ENCODE assay signal across 8 cellular contexts in the genomic region with DNA sequence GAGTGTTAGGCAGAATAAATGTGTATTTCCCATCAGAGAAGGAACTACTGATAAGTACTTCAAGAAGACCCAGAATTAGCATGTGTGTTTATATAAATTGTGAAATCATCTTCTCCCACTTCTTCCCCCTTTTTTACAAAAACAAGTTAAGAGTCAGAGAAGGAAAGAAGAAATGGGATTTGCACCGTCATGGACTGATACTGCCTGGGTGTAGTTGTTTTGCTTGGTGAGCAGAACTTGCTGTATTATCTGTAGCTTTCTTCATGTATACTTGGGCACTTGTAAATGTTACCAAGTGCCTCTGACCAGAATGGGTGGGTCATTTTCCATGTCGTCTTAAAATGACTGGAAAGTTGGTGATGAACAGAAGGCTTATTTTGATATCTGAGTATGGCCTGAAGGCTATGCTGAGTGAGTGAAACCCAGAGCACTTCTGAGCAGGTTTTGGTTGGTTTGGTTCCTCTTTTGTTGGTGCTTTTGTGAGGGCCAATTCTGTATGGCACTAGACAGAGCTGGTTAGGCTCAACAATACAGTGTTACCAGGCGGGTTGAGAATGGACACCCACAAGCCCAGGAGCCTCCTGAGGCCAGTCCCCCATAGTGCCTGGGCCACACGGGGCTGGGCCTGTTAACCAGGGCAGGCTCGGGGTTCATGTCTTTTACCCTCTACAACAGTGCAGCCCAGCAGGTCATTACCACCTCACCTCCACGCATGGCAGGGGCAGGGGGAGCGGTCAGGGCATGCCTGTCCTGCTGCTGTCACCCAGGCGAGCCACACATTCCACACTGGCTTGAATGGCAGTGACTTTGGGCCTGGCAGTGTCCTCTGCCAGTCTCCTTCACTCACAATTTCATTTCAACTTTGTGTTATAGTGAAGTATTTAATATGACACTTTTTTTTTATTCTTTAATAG.
DNase-seq lines count a peak whose midpoint lies in the region; ATAC-seq and TF ChIP-seq lines count a peak whose summit lies in the region.

No MANE protein-coding gene starts in this region.

- ATAC-seq in GM18511 (IDR thresholded peaks at IDR 0.05; ENCODE audit: unreplicated experiment) (peak; percentile 98), HG02623 (IDR thresholded peaks at IDR 0.05; ENCODE audit: unreplicated experiment) (peak; percentile 96), left cardiac atrium (peak; percentile 45 to 58), upper lobe of right lung (peak; percentile 51)

- peaks cover 75% of the 10 kb centered on the region for H3K4me1 ChIP-seq in upper lobe of right lung

- H3K4me3 ChIP-seq in upper lobe of right lung, result no peak overlapping the region

- DNase-seq in NOMO-1 treated with dmso at 0.1 percent for 144 hours (lab: John Stamatoyannopoulos, UW; ENCODE audit: unreplicated experiment), result peak; percentile 55
- no peak for DNase-seq in left cardiac atrium
- no peak for DNase-seq in upper lobe of right lung
- no peak for DNase-seq in AG08395 (ENCODE audit: low spot score)
- DNase-seq in HT-29 (ENCODE audit: low spot score), result no peak
- no peak for DNase-seq in COLO829 (ENCODE audit: low spot score)

- TF ChIP-seq CTCF in upper lobe of right lung (IDR thresholded peaks at IDR 0.05), result no peak

- H3K9me3 ChIP-seq in upper lobe of right lung, result no peaks in the 10 kb centered on the region

- no peaks in the 10 kb centered on the region for H3K27me3 ChIP-seq in upper lobe of right lung

- no peaks in the 10 kb centered on the region for H3K36me3 ChIP-seq in upper lobe of right lung

- intact Hi-C loops in left cardiac atrium (cut with DNase I) (loop anchor here in 1 of 2 donors (5.0 to 10.0 kb wide), 2 partner anchors 74 to 117 kb away; a partner anchor contains a TSS), upper lobe of right lung (cut with DNase I) (no loop called here)

- H3K27ac ChIP-seq in upper lobe of right lung, result peak overlapping the region; percentile 80
